In genomic region chr10:5810235-5810634, GRCh38 we compare ENCODE assay signal across 1 cellular context.
TF ChIP-seq lines count a peak whose summit lies in the region.

No MANE protein-coding gene starts in this region.

TF ChIP-seq in GM23338, 12 proteins besides CTCF, POLR2A, EP300 and RAD21 (continued from another document):
- TF ChIP-seq EZH2phosphoT487 (IDR thresholded peaks at IDR 0.05; ENCODE audit: unreplicated experiment) (no peak), REST (IDR thresholded peaks at IDR 0.05; ENCODE audit: unreplicated experiment) (no peak), EZH2 (IDR thresholded peaks at IDR 0.05; ENCODE audit: low read depth, unreplicated experiment) (no peak), ZNF114 (CRISPR knock-in tag; IDR thresholded peaks at IDR 0.05) (no peak), ZNF331 (CRISPR knock-in tag; IDR thresholded peaks at IDR 0.05; ENCODE audit: low read depth) (no peak), NANOG (IDR thresholded peaks at IDR 0.05; ENCODE audit: borderline replicate concordance) (no peak), STAT1 (IDR thresholded peaks at IDR 0.05; ENCODE audit: unreplicated experiment) (no peak), ETS1 (IDR thresholded peaks at IDR 0.05) (no peak), CREB1 (CRISPR knock-in tag; IDR thresholded peaks at IDR 0.05; ENCODE audit: low read depth) (no peak)
